In the genomic region with DNA sequence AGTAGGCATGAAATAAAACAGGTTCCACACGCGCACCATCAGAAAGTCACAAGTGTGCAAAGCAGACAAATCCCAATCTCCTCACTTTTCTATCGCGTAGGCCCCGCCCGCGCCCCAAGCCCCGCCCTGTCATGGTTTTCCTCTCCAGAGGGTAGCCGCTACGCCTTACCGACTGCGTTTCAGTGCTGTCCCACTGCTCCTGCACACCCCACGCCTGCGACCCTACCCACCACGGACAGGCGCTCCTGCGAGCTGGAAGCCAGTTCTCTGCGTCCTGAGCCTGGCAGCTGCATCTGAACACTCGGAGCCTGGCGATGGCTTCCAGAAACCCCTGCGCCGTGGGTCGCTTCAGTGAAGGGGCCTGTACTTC, we compare ENCODE assay signal across 8 cellular contexts. TPM values are rescaled to one million over a fixed set of nuclear protein-coding genes. Genes with fewer than 3 reads are reported as not detected.
DNase-seq lines count a peak whose midpoint lies in the region; ATAC-seq and TF ChIP-seq lines count a peak whose summit lies in the region.

No MANE protein-coding gene starts in this region.

- dilution Hi-C loops in IMR-90 (cut with HindIII; ENCODE audit: low sequenced_read_pairs, unreplicated experiment) = no loop called here

- WGBS in IMR-90 (ENCODE audit: extremely low coverage in 2 of 2, insufficient read length in 1 of 2), 2 experiments = 0% methylated on average over 15 of the region's 23 CpGs; no CpG with 5 or more reads in 1 of the 2 experiments

- ATAC-seq in GM21447 (IDR thresholded peaks at IDR 0.05; ENCODE audit: unreplicated experiment) (peak; percentile 39), IMR-90 (ENCODE audit: low read depth) (peak; percentile 71), natural killer cell (peak; percentile 18 to 32 (median 29))

- peaks cover 13% of the 10 kb centered on the region in 2 donors for H3K4me1 Mint-ChIP-seq in natural killer cell

- H2BK15ac ChIP-seq in IMR-90 (ENCODE audit: low read depth, low read length) = no peak overlapping the region

- in situ Hi-C loops in IMR-90 (cut with MboI; ENCODE audit: low sequenced_read_pairs) = no loop called here
- in situ Hi-C loops in ACHN (cut with HindIII; ENCODE audit: low pct_ligation_motif_present, low pct_unique_long_range_greater_than_20kb, low sequenced_read_pairs) = no loop called here

- peak overlapping the region; percentile 100 for H2AFZ ChIP-seq in IMR-90 (replicated peaks; ENCODE audit: low read length, poor library complexity)

- no peaks in the 10 kb centered on the region for H3K27me3 ChIP-seq in IMR-90 (ENCODE audit: control insufficient read depth, insufficient read depth, low read length)
- H3K27me3 ChIP-seq in stomach smooth muscle (ENCODE audit: control insufficient read depth in 1 of 2, insufficient read depth in 2 of 2, low read length in 2 of 2) = no peaks in the 10 kb centered on the region

- no peaks in the 10 kb centered on the region for H3K9me1 ChIP-seq in IMR-90 (ENCODE audit: insufficient read depth, low read length)

- H3K56ac ChIP-seq in IMR-90 (ENCODE audit: extremely low read depth, insufficient read depth, low read length) = 0 out of 2 replicates have a peak overlapping the region, but pooled peaks have one; percentile 59

- H3K4me1 ChIP-seq in IMR-90 (ENCODE audit: control insufficient read depth, insufficient read depth, low read length) = no peaks in the 10 kb centered on the region
- H3K4me1 ChIP-seq in stomach smooth muscle (ENCODE audit: control insufficient read depth, insufficient read depth, low read length) = peaks cover 11% of the 10 kb centered on the region

- TF ChIP-seq CTCF in IMR-90 (conservative IDR thresholded peaks at IDR 0.05; ENCODE audit: low read depth, low read length) (no peak), epithelial cell of proximal tubule (conservative IDR thresholded peaks at IDR 0.05; ENCODE audit: low read depth, low read length) (no peak), natural killer cell (IDR thresholded peaks at IDR 0.05) (no peak)

- peak overlapping the region; percentile 97 for H4K5ac ChIP-seq in IMR-90 (ENCODE audit: low read depth, low read length)

- peak overlapping the region; percentile 92 for H3K4me3 Mint-ChIP-seq in natural killer cell

- H3K23ac ChIP-seq in IMR-90 (ENCODE audit: low read depth, low read length) = peak overlapping the region; percentile 85; the same call in 1 of the 2 replicates

- H3K36me3 Mint-ChIP-seq in natural killer cell = peaks cover 54% of the 10 kb centered on the region

- H3K27ac ChIP-seq in IMR-90 (ENCODE audit: insufficient read depth, low read length) = peak overlapping the region; percentile 90
- peak overlapping the region; percentile 75 for H3K27ac ChIP-seq in stomach smooth muscle (ENCODE audit: low read length)

- H3K79me1 ChIP-seq in IMR-90 (ENCODE audit: low read depth in 1 of 2, low read length in 2 of 2) = peaks cover 6 to 16% of the 10 kb centered on the region in 2 experiments; a peak in 3 of 4 replicates

- peak overlapping the region; percentile 78; the same call in 1 of the 2 replicates for H4K91ac ChIP-seq in IMR-90 (ENCODE audit: insufficient read depth, low read depth, low read length)

- H3K4me3 ChIP-seq in IMR-90 (ENCODE audit: insufficient read depth, low read depth, low read length) (peak overlapping the region; percentile 98), epithelial cell of proximal tubule (ENCODE audit: low read depth, low read length) (peak overlapping the region; percentile 88), stomach smooth muscle (ENCODE audit: low read length in 2 of 2) (peak overlapping the region; percentile 87 to 100)

- H3K9me3 ChIP-seq in IMR-90 (ENCODE audit: control insufficient read depth, insufficient read depth, low read length) (peaks cover 59% of the 10 kb centered on the region), stomach smooth muscle (ENCODE audit: control insufficient read depth in 2 of 2, low read length in 2 of 2) (peaks cover 24 to 36% of the 10 kb centered on the region in 2 donors)

- CTCF ChIA-PET in IMR-90 (lab: Yijun Ruan, JAX) = no interaction called here

- H4K20me1 ChIP-seq in IMR-90 (ENCODE audit: insufficient read depth, low read length) = no peaks in the 10 kb centered on the region

- peaks cover 16% of the 10 kb centered on the region for H3K36me3 ChIP-seq in IMR-90 (ENCODE audit: control insufficient read depth, insufficient read depth, low read length)
- peaks cover 24 to 25% of the 10 kb centered on the region in 2 donors for H3K36me3 ChIP-seq in stomach smooth muscle (ENCODE audit: control insufficient read depth in 2 of 2, insufficient read depth in 2 of 2, low read length in 2 of 2)

- H2AK5ac ChIP-seq in IMR-90 (ENCODE audit: low read depth, low read length) = peak overlapping the region; percentile 29; the same call in 1 of the 2 replicates

- H3K9me3 Mint-ChIP-seq in natural killer cell = peaks cover 10 to 28% of the 10 kb centered on the region in 2 donors

- TF ChIP-seq POLR2A in IMR-90 (IDR thresholded peaks at IDR 0.05; ENCODE audit: low read depth, low read length) = no peak

- peak overlapping the region; percentile 75 to 93; a peak in 3 of 4 replicates for H4K8ac ChIP-seq in IMR-90 (ENCODE audit: low read depth in 2 of 2, low read length in 2 of 2)

- peak overlapping the region; percentile 98 for H3K14ac ChIP-seq in IMR-90 (replicated peaks; ENCODE audit: low read depth, low read length)

- POLR2A ChIA-PET in IMR-90 (lab: Charles Lee; ENCODE audit: unreplicated experiment) = no interaction called here

- H2BK5ac ChIP-seq in IMR-90 (ENCODE audit: low read depth, low read length, poor library complexity, severe bottlenecking) = peak overlapping the region; percentile 87

- H3K4ac ChIP-seq in IMR-90 (ENCODE audit: low read depth, low read length) = peak overlapping the region; percentile 91

- H2BK120ac ChIP-seq in IMR-90 (ENCODE audit: low read depth, low read length) = no peak overlapping the region

- peak overlapping the region; percentile 82 for H3K18ac ChIP-seq in IMR-90 (ENCODE audit: low read depth, low read length)

- peak overlapping the region; percentile 80 for H2AK9ac ChIP-seq in IMR-90 (replicated peaks; ENCODE audit: low read depth, low read length, poor library complexity)

- peak overlapping the region; percentile 94 for H3K9ac ChIP-seq in IMR-90 (ENCODE audit: low read depth, low read length)
- peak overlapping the region; percentile 79 to 88 for H3K9ac ChIP-seq in stomach smooth muscle (ENCODE audit: low read length in 2 of 2)

- H2BK20ac ChIP-seq in IMR-90 (ENCODE audit: low read depth, low read length) = no peak overlapping the region

- H3K27me3 Mint-ChIP-seq in natural killer cell (ENCODE audit: low read depth in 2 of 2) = no peaks in the 10 kb centered on the region

- BruUV-seq in IMR-90 (replicated peaks; lab: Mats Ljungman, UMichigan) = no TSS peak

- intact Hi-C loops in IMR-90 (cut with micrococcal nuclease) = loop anchor here (1.0 kb wide), 1 partner anchor 29 kb away; a partner anchor contains a TSS
- intact Hi-C loops in natural killer cell (cut with micrococcal nuclease) = loop anchor here (1.0 kb wide), 2 partner anchors 28 to 29 kb away; a partner anchor contains a TSS

- H3K27ac Mint-ChIP-seq in natural killer cell = peak overlapping the region; percentile 83 to 92

- DNase-seq in DMS 273 (lab: John Stamatoyannopoulos, UW; ENCODE audit: unreplicated experiment) = peak; percentile 72
- DNase-seq in IMR-90 = no peak
- peak; percentile 16 to 29 for DNase-seq in activated CD4-positive, alpha-beta T cell treated with anti-CD3 and anti-CD28 coated beads for 4 hours
- DNase-seq in epithelial cell of proximal tubule (ENCODE audit: low read depth) = peak; percentile 4
- no peak for DNase-seq in natural killer cell
- DNase-seq in ACHN = no peak

- no peak for TF ChIP-seq RAD21 in IMR-90 (IDR thresholded peaks at IDR 0.05; ENCODE audit: low read length)

- H3K4me2 ChIP-seq in IMR-90 (ENCODE audit: low read depth, low read length) = peak overlapping the region; percentile 90

TF ChIP-seq in IMR-90, 13 proteins besides CTCF, POLR2A, EP300 and RAD21:
- TF ChIP-seq MAFK (IDR thresholded peaks at IDR 0.05; ENCODE audit: low read depth, low read length) = no peak
- TF ChIP-seq MAZ (IDR thresholded peaks at IDR 0.05; ENCODE audit: borderline replicate concordance, low read depth, low read length) = 0 out of 2 replicates have a peak, but pooled peaks have one; percentile 27
- no peak for TF ChIP-seq BHLHE40 (IDR thresholded peaks at IDR 0.05; ENCODE audit: low read depth, low read length)
- no peak for TF ChIP-seq CHD1 (IDR thresholded peaks at IDR 0.05; ENCODE audit: low read depth, low read length)

RNA-seq across cellular contexts. Expression of a gene that starts 0.4 kb away (rescaled TPM):
- 3.8 and 4.4 TPM in 2 replicates for total RNA-seq in IMR-90 (2012; rRNA removed)
- polyA plus RNA-seq in IMR-90 (2012; rRNA removed) = 1.5 and 1.7 TPM in 2 replicates
- polyA plus RNA-seq in IMR-90 (2012; cell fraction: cytosol; rRNA removed) = 0.54 and 0.64 TPM in 2 replicates
- 1.8 and 5.9 TPM in 2 replicates for polyA plus RNA-seq in IMR-90 (2012; cell fraction: nucleus; rRNA removed; ENCODE audit: low replicate concordance)
- 1.2 and 3.1 TPM in 2 replicates for total RNA-seq in epithelial cell of proximal tubule
- total RNA-seq in natural killer cell = 1 to 10 TPM; 2.0 to 2.3 (median 2.1) TPM

RNA-seq across cellular contexts. Expression of a gene that starts 28.1 kb away (rescaled TPM):
- 6.4 and 6.5 TPM in 2 replicates for total RNA-seq in IMR-90 (2012; rRNA removed)
- polyA plus RNA-seq in IMR-90 (2012; rRNA removed) = 2.7 and 3.0 TPM in 2 replicates
- polyA plus RNA-seq in IMR-90 (2012; cell fraction: cytosol; rRNA removed) = 0.68 and 0.84 TPM in 2 replicates
- 2.0 and 11.2 TPM in 2 replicates for polyA plus RNA-seq in IMR-90 (2012; cell fraction: nucleus; rRNA removed; ENCODE audit: low replicate concordance)
- total RNA-seq in epithelial cell of proximal tubule = 7.9 and 12.2 TPM in 2 replicates
- 1 to 10 TPM; 2.5 to 5.0 (median 4.2) TPM for total RNA-seq in natural killer cell

RNA-seq across cellular contexts. Expression of a gene that starts 28.2 kb away (rescaled TPM):
- total RNA-seq in IMR-90 (2012; rRNA removed) (7.5 and 9.3 TPM in 2 replicates), epithelial cell of proximal tubule (6.7 and 8.8 TPM in 2 replicates), natural killer cell (1 to 10 TPM; 5.0 to 7.4 (median 7.2) TPM)
- polyA plus RNA-seq in IMR-90 (2012; rRNA removed) = 7.9 and 8.1 TPM in 2 replicates
- polyA plus RNA-seq in IMR-90 (2012; cell fraction: cytosol; rRNA removed) = 3.3 and 9.2 TPM in 2 replicates
- polyA plus RNA-seq in IMR-90 (2012; cell fraction: nucleus; rRNA removed; ENCODE audit: low replicate concordance) = 5.9 and 8.4 TPM in 2 replicates

RNA-seq across cellular contexts. Expression of a gene that starts 59.2 kb away (rescaled TPM):
- 2.3 and 2.8 TPM in 2 replicates for total RNA-seq in IMR-90 (2012; rRNA removed)
- polyA plus RNA-seq in IMR-90 (2012; rRNA removed) = 1.9 and 2.5 TPM in 2 replicates
- polyA plus RNA-seq in IMR-90 (2012; cell fraction: cytosol; rRNA removed) = 0.53 and 0.73 TPM in 2 replicates
- 3.3 and 13.3 TPM in 2 replicates for polyA plus RNA-seq in IMR-90 (2012; cell fraction: nucleus; rRNA removed; ENCODE audit: low replicate concordance)
- total RNA-seq in epithelial cell of proximal tubule = 0.69 and 1.0 TPM in 2 replicates
- total RNA-seq in natural killer cell = 1 to 10 TPM in 1 of 3 donors, under 1 TPM in 2; 0.33 to 1.0 (median 0.48) TPM

Comparison
In these comparisons a context has a peak if more than half of its experiments do, and no peak if none do; other contexts are left out.
1. DNase-seq: peak in DMS 273 (single experiment), activated CD4-positive, alpha-beta T cell treated with anti-CD3 and anti-CD28 coated beads for 4 hours (2 of 2) and epithelial cell of proximal tubule (single experiment); none in IMR-90 (single experiment), natural killer cell (single experiment) and ACHN (single experiment).
2. Peak in every context shown above with its lines, with median percentiles within 50 percentile points of each other: ATAC-seq and H3K4me3 ChIP-seq.